16 cellular contexts compared by ENCODE assay signal in genomic region chr2:202681688-202682205, GRCh38.
"Had no signal": no experiment of that assay in that cellular context is flagged by ENCODE, and none has a peak within 500 bp of the region (broad histone marks: within the 10 kb centered on the region; RNA-seq: fewer than 3 reads in every experiment).

No MANE protein-coding gene starts in this region.

- ATAC-seq: activated T-cell treated with anti-CD3 and anti-CD28 coated beads, Interleukin-2, amount 50 U/mL, for 4 hours; left cardiac atrium; natural killer cell treated with Interleukin-12 subunit alpha and Interleukin-12 subunit beta and Interleukin-15 and Interleukin-18, amount 100 ng/mL, for 72 hours; right lobe of liver; stimulated activated naive B cell treated with anti-CD40 and anti-IgM and Interleukin-4, amounts not matched to agents 10 μg/mL and 1 μg/mL and 100 μg/mL, for 72 hours had no signal

- H3K9me3 ChIP-seq: prostate gland had no signal

- H3K27me3 Mint-ChIP-seq: natural killer cell treated with Interleukin-12 subunit alpha and Interleukin-12 subunit beta and Interleukin-15 and Interleukin-18, amount 100 ng/mL, for 72 hours; stimulated activated naive B cell treated with anti-CD40 and anti-IgM and Interleukin-4, amounts not matched to agents 10 μg/mL and 1 μg/mL and 100 μg/mL, for 72 hours had no signal

- DNase-seq: activated CD4-positive, alpha-beta T cell treated with anti-CD3 and anti-CD28 coated beads, Interleukin-2, amount 50 U/mL, for 48 hours; activated gamma-delta T cell; activated T-cell treated with anti-CD3 and anti-CD28 coated beads, Interleukin-2, amount 50 U/mL, for 4 hours; glutamatergic neuron; left cardiac atrium; right lobe of liver; spleen; stimulated activated CD4-positive, alpha-beta T cell treated with anti-CD3 and anti-CD28 coated beads, Interleukin-1b, Interleukin-23, amount 100 ng/mL, for 48 hours; stimulated activated naive B cell treated with anti-CD40 and anti-IgM and Interleukin-4, amounts not matched to agents 10 μg/mL and 1 μg/mL and 100 μg/mL, for 72 hours; T-helper 2 cell; trophoblast cell had no signal

- H3K27me3 ChIP-seq: ascending aorta, esophagus muscularis mucosa, right lobe of liver, spleen had no signal

- H3K36me3 ChIP-seq: ascending aorta, esophagus muscularis mucosa, prostate gland had no signal

- H3K4me3 ChIP-seq: ascending aorta, esophagus muscularis mucosa, lung, prostate gland, right lobe of liver, spleen had no signal

- H3K27ac Mint-ChIP-seq: natural killer cell treated with Interleukin-12 subunit alpha and Interleukin-12 subunit beta and Interleukin-15 and Interleukin-18, amount 100 ng/mL, for 72 hours; stimulated activated naive B cell treated with anti-CD40 and anti-IgM and Interleukin-4, amounts not matched to agents 10 μg/mL and 1 μg/mL and 100 μg/mL, for 72 hours had no signal

- H3K27ac ChIP-seq: ascending aorta, esophagus muscularis mucosa, prostate gland, right lobe of liver, spleen had no signal

- H3K4me3 Mint-ChIP-seq: activated T-cell treated with anti-CD3 and anti-CD28 coated beads, Interleukin-2, amount 50 U/mL, for 4 hours; natural killer cell treated with Interleukin-12 subunit alpha and Interleukin-12 subunit beta and Interleukin-15 and Interleukin-18, amount 100 ng/mL, for 72 hours; stimulated activated naive B cell treated with anti-CD40 and anti-IgM and Interleukin-4, amounts not matched to agents 10 μg/mL and 1 μg/mL and 100 μg/mL, for 72 hours had no signal

- H3K4me1 ChIP-seq: ascending aorta, esophagus muscularis mucosa, prostate gland, right lobe of liver had no signal
